Comparison of ENCODE assay signal across 12 cellular contexts in genomic region chr6:99350573-99350972, GRCh38. TPM values are rescaled to one million over a fixed set of nuclear protein-coding genes. Genes with fewer than 3 reads are reported as not detected.
DNase-seq lines count a peak whose midpoint lies in the region; ATAC-seq and TF ChIP-seq lines count a peak whose summit lies in the region.
"Had no signal": no experiment of that assay in that cellular context is flagged by ENCODE, and none has a peak within 500 bp of the region (broad histone marks: within the 10 kb centered on the region; RNA-seq: fewer than 3 reads in every experiment).

No MANE protein-coding gene starts in this region.

- H3K4me3 ChIP-seq in NT2/D1 (ENCODE audit: insufficient read length, low read depth) (peak overlapping the region; percentile 69), psoas muscle (peak overlapping the region; percentile 77)

- no peak overlapping the region for H3K9ac ChIP-seq in NT2/D1 (ENCODE audit: insufficient read length, low read depth)

- TF ChIP-seq CTCF in psoas muscle (IDR thresholded peaks at IDR 0.05) (no peak), GM10266 (IDR thresholded peaks at IDR 0.05; ENCODE audit: control insufficient read depth, insufficient read depth, low read depth, missing control alignments) (no peak)

- DNase-seq in NCI-H146 (lab: John Stamatoyannopoulos, UW) (peak; percentile 40), NCI-H146 treated with DMSO at 0.1 percent for 48 hours (lab: John Stamatoyannopoulos, UW; ENCODE audit: unreplicated experiment) (no peak), NT2/D1 (ENCODE audit: low read depth, low spot score) (no peak), glomerular visceral epithelial cell (ENCODE audit: extremely low spot score) (peak; percentile 23), psoas muscle (no peak), GM10266 (ENCODE audit: extremely low spot score) (no peak)
- DNase-seq: activated T-cell treated with anti-CD3 and anti-CD28 coated beads for 4 hours, GDM1 had no signal

- WGBS in psoas muscle, 3 donors: 28 to 40% (median 38%) methylated on average over 10 of the region's 10 CpGs

- H3K9me3 ChIP-seq in NT2/D1 (ENCODE audit: insufficient read depth, low read length): no peaks in the 10 kb centered on the region
- H3K9me3 ChIP-seq in psoas muscle: no peaks in the 10 kb centered on the region
- H3K9me3 ChIP-seq: right atrium auricular region had no signal

- H3K4me1 ChIP-seq in NT2/D1 (ENCODE audit: insufficient read depth, insufficient read length) (no peaks in the 10 kb centered on the region), psoas muscle (peaks cover 5% of the 10 kb centered on the region)

- intact Hi-C loops in psoas muscle (cut with DNase I): no loop called here

- H3K27me3 ChIP-seq in NT2/D1 (ENCODE audit: insufficient read depth, insufficient read length): peaks cover 9% of the 10 kb centered on the region
- H3K27me3 ChIP-seq in psoas muscle (ENCODE audit: insufficient read depth in 3 of 3, low read length in 2 of 3): peaks cover 2 to 69% (median 8%) of the 10 kb centered on the region in 3 donors

- ATAC-seq in psoas muscle (no peak), HG03460 (IDR thresholded peaks at IDR 0.05; ENCODE audit: unreplicated experiment) (no peak), HG03039 (IDR thresholded peaks at IDR 0.05; ENCODE audit: unreplicated experiment) (no peak)

- no peak overlapping the region for H3K27ac ChIP-seq in psoas muscle
- H3K27ac ChIP-seq: right atrium auricular region had no signal

- H3K36me3 ChIP-seq in NT2/D1 (ENCODE audit: insufficient read depth, insufficient read length, low read length): no peaks in the 10 kb centered on the region
- H3K36me3 ChIP-seq in psoas muscle (ENCODE audit: insufficient read depth in 1 of 2, low read depth in 1 of 2): no peaks in the 10 kb centered on the region
- H3K36me3 ChIP-seq: right atrium auricular region had no signal

RNA-seq across cellular contexts. Expression of gene FAXC, which starts 1.1 kb away (rescaled TPM):
- under 1 TPM in 2 of 4 donors, not detected in 2; 0.64 to 0.73 TPM for total RNA-seq in psoas muscle
- polyA plus RNA-seq in psoas muscle: under 1 TPM in 1 of 3 donors, not detected in 2; 0.36 TPM
- polyA plus RNA-seq: IgD-negative memory B cell had no signal

RNA-seq across cellular contexts. Expression of gene COQ3, which starts 43.4 kb away (rescaled TPM):
- 10 to 100 TPM; 13.5 to 19.0 (median 14.9) TPM for total RNA-seq in psoas muscle
- polyA plus RNA-seq in psoas muscle: 10 to 100 TPM; 19.1 to 20.0 (median 19.6) TPM

Comparison
In these comparisons a context has a peak if more than half of its experiments do, and no peak if none do; other contexts are left out.
1. DNase-seq: peak in NCI-H146 (single experiment) and glomerular visceral epithelial cell (single experiment); none in NCI-H146 treated with DMSO at 0.1 percent for 48 hours (single experiment), NT2/D1 (single experiment), psoas muscle (0 of 2) and GM10266 (single experiment).